ENCODE assay signal across 10 cellular contexts in the genomic region with DNA sequence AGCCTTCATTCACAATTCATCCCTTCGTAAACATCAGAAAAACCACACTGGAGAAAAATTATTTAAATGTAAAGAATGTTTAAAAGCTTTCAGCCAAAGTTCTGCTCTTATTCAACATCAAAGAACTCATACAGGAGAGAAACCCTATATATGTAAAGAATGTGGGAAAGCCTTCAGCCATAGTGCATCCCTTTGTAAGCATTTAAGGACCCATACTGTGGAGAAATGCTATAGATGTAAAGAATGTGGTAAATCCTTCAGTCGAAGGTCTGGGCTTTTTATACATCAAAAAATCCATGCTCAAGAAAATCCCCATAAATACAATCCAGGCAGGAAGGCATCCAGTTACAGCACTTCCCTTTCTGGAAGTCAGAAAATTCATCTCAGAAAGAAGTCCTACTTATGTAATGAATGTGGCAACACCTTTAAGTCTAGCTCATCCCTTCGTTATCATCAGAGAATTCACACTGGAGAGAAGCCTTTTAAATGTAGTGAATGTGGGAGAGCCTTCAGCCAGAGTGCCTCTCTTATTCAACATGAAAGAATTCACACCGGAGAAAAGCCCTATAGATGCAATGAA. TPM values are rescaled to one million over a fixed set of nuclear protein-coding genes. Genes with fewer than 3 reads are reported as not detected.
DNase-seq lines count a peak whose midpoint lies in the region; ATAC-seq, FAIRE-seq and TF ChIP-seq lines count a peak whose summit lies in the region.
"Not testable (repeated sequence)": the region's sequence is repeated elsewhere in the genome, so short reads cannot be mapped to it uniquely, and the experiment has no call there.
"Had no signal": no experiment of that assay in that cellular context is flagged by ENCODE, and none has a peak within 500 bp of the region (broad histone marks: within the 10 kb centered on the region; RNA-seq: fewer than 3 reads in every experiment).

No MANE protein-coding gene starts in this region.

- not testable (repeated sequence) for TF ChIP-seq POLR2A in GM12878 (IDR thresholded peaks at IDR 0.05; ENCODE audit: low read depth, low read length)

- not testable (repeated sequence) for H3K18ac ChIP-seq in mesendoderm (ENCODE audit: low read length)

- in situ Hi-C loops in Panc1 (cut with HindIII; ENCODE audit: low pct_unique_long_range_greater_than_20kb, low sequenced_read_pairs); GM12878 (cut with MboI): not testable (repeated sequence)

- H3K36me3 ChIP-seq in HEK293 (ENCODE audit: control insufficient read depth in 2 of 2, insufficient read depth in 1 of 2, low read length in 2 of 2) (peaks cover 62 to 92% of the 10 kb centered on the region in 2 experiments), Panc1 (ENCODE audit: control insufficient read depth, insufficient read depth, low read length) (peaks cover 18% of the 10 kb centered on the region)
- H3K36me3 ChIP-seq in GM12878 (ENCODE audit: control insufficient read depth in 2 of 2, insufficient read depth in 2 of 2, low read length in 1 of 2); mesendoderm (ENCODE audit: control insufficient read depth, insufficient read depth, low read length): not testable (repeated sequence)

- not testable (repeated sequence) for H3K23ac ChIP-seq in mesendoderm (ENCODE audit: low read length)

- not testable (repeated sequence) for TF ChIP-seq RAD21 in GM12878 (IDR thresholded peaks at IDR 0.05; ENCODE audit: insufficient read depth, low read depth, low read length)

- H4K20me1 ChIP-seq in GM12878 (ENCODE audit: control insufficient read depth, insufficient read depth), result not testable (repeated sequence)

- H3K4me3 ChIP-seq in HEK293 (ENCODE audit: low read depth, low read length); Panc1 (ENCODE audit: low read depth in 2 of 2, low read length in 2 of 2); GM12878; fibroblast of mammary gland (ENCODE audit: control insufficient read depth, low read depth, low read length); mesendoderm (ENCODE audit: low read length): not testable (repeated sequence)

- not testable (repeated sequence) for H3K79me2 ChIP-seq in GM12878 (ENCODE audit: control insufficient read depth, insufficient read depth, low read length); mesendoderm (ENCODE audit: control insufficient read depth, insufficient read depth, low read length)

- not testable (repeated sequence) for H2BK5ac ChIP-seq in mesendoderm (ENCODE audit: low read length)

- not testable (repeated sequence) for H3K4me3 Mint-ChIP-seq in Calu3 (ENCODE audit: low read depth, unreplicated experiment)

- not testable (repeated sequence) for H3K27me3 Mint-ChIP-seq in Calu3 (ENCODE audit: unreplicated experiment)

- SMC1A ChIA-PET in GM12878 (lab: Charles Lee; ENCODE audit: uncharacterized antibody, unreplicated experiment), result not testable (repeated sequence)

- not testable (repeated sequence) for H3K27me3 ChIP-seq in Panc1 (ENCODE audit: control insufficient read depth, insufficient read depth, low read length); GM12878 (replicated peaks in 1 of 2; ENCODE audit: control insufficient read depth in 2 of 2, insufficient read depth in 2 of 2, low read length in 1 of 2); mesendoderm (ENCODE audit: insufficient read depth, low read length, poor library complexity)

- intact Hi-C loops in Calu3 (cut with micrococcal nuclease; ENCODE audit: unreplicated experiment); Panc1 (cut with micrococcal nuclease; ENCODE audit: unreplicated experiment); GM12878 (cut with micrococcal nuclease; ENCODE audit: unreplicated experiment): not testable (repeated sequence)

- not testable (repeated sequence) for H2BK15ac ChIP-seq in mesendoderm (replicated peaks; ENCODE audit: low read depth)

- RAD21 ChIA-PET in GM12878 (lab: Charles Lee; ENCODE audit: unreplicated experiment), result not testable (repeated sequence)

- not testable (repeated sequence) for H3K4me2 ChIP-seq in GM12878 (ENCODE audit: control insufficient read depth, insufficient read depth); mesendoderm (ENCODE audit: low read length)

- not testable (repeated sequence) for H3K9ac ChIP-seq in GM12878 (ENCODE audit: control insufficient read depth, insufficient read depth, low read length); mesendoderm (ENCODE audit: low read length)

- not testable (repeated sequence) for H3K4me1 Mint-ChIP-seq in Calu3 (ENCODE audit: low read depth, unreplicated experiment)

- not testable (repeated sequence) for H2AFZ ChIP-seq in GM12878 (ENCODE audit: control insufficient read depth, low read depth, low read length)

- not testable (repeated sequence) for H2AK5ac ChIP-seq in mesendoderm (ENCODE audit: low read length)

- not testable (repeated sequence) for H3K9me3 ChIP-seq in HEK293 (ENCODE audit: control insufficient read depth, insufficient read depth, low read depth, low read length)
- H3K9me3 ChIP-seq in Panc1 (ENCODE audit: control insufficient read depth, insufficient read depth, low read depth, low read length) (peaks cover 74% of the 10 kb centered on the region), GM12878 (replicated peaks; ENCODE audit: control insufficient read depth, insufficient read depth, low read length) (peaks cover 20% of the 10 kb centered on the region)

- not testable (repeated sequence) for H4K8ac ChIP-seq in mesendoderm (ENCODE audit: low read depth, low read length)

- POLR2A ChIA-PET in HEK293 (lab: Yijun Ruan, JAX); Panc1 (lab: Charles Lee); GM12878 (lab: Charles Lee): not testable (repeated sequence)

- not testable (repeated sequence) for H2BK120ac ChIP-seq in mesendoderm (ENCODE audit: low read depth, low read length)

- peaks cover 33% of the 10 kb centered on the region for H3K36me3 Mint-ChIP-seq in Calu3 (ENCODE audit: insufficient read depth, unreplicated experiment)

- CTCF ChIA-PET in Calu3 (lab: Charles Lee); Panc1 (lab: Charles Lee); GM12878 (lab: Yijun Ruan, JAX): not testable (repeated sequence)
- CTCF ChIA-PET in HEK293 (lab: Yijun Ruan, JAX), result interaction anchor here (0.6 kb wide), 1 partner anchor 45 kb away, joined by 3 read pairs; no protein-coding TSS in a partner anchor

- H4K5ac ChIP-seq in mesendoderm (ENCODE audit: low read length), result not testable (repeated sequence)

- not testable (repeated sequence) for DNase-seq in Calu3; Panc1 (ENCODE audit: low read depth, low spot score); GM12878 (ENCODE audit: low read depth, low spot score)
- DNase-seq in fibroblast of mammary gland (ENCODE audit: low read depth), result peak; percentile 6
- DNase-seq in mesendoderm, result peak; percentile 14

- not testable (repeated sequence) for TF ChIP-seq EP300 in GM12878 (IDR thresholded peaks at IDR 0.05; ENCODE audit: borderline replicate concordance in 1 of 2, control insufficient read depth in 1 of 2, low read depth in 2 of 2, low read length in 2 of 2)

- H3K27ac ChIP-seq in HEK293 (ENCODE audit: extremely low read depth, low read depth, low read length); Panc1 (ENCODE audit: low read length); GM12878 (ENCODE audit: control insufficient read depth, insufficient read depth); mesendoderm (ENCODE audit: low read depth, low read length): not testable (repeated sequence)

- not testable (repeated sequence) for H3K27ac Mint-ChIP-seq in Calu3 (ENCODE audit: unreplicated experiment)

- not testable (repeated sequence) for TF ChIP-seq CTCF in Calu3 (IDR thresholded peaks at IDR 0.05; ENCODE audit: unreplicated experiment); HEK293 (tag by site-specific recombination; IDR thresholded peaks at IDR 0.05); Panc1 (IDR thresholded peaks at IDR 0.05); GM12878 (IDR thresholded peaks at IDR 0.05 in 2 of 3, conservative IDR thresholded peaks at IDR 0.05 in 1 of 3; ENCODE audit: control insufficient read depth in 2 of 3, extremely low read depth in 1 of 3, insufficient read depth in 1 of 3, low read depth in 3 of 3, low read length in 3 of 3); fibroblast of mammary gland (conservative IDR thresholded peaks at IDR 0.05; ENCODE audit: control insufficient read depth, insufficient read depth, low read depth, low read length)

- H3K79me1 ChIP-seq in mesendoderm (ENCODE audit: low read length), result not testable (repeated sequence)

- FAIRE-seq in GM12878 (lab: Jason Lieb, UNC), result not testable (repeated sequence)
- peak; percentile 24 for FAIRE-seq in colon (lab: Jason Lieb, UNC)

- not testable (repeated sequence) for H3K4me1 ChIP-seq in HEK293 (ENCODE audit: control insufficient read depth, insufficient read depth, low read length); Panc1 (ENCODE audit: control insufficient read depth, insufficient read depth, low read length); GM12878 (ENCODE audit: control insufficient read depth, insufficient read depth, low read length); mesendoderm (ENCODE audit: control insufficient read depth, low read depth, low read length)

- not testable (repeated sequence) for H3K4ac ChIP-seq in mesendoderm (ENCODE audit: low read depth, low read length)

- H3K9me3 Mint-ChIP-seq in Calu3 (ENCODE audit: low read depth, unreplicated experiment), result peaks cover 25% of the 10 kb centered on the region

- H3K56ac ChIP-seq in mesendoderm (ENCODE audit: low read length), result not testable (repeated sequence)

- 49% methylated on average over 4 of the region's 4 CpGs for WGBS in GM12878 (ENCODE audit: insufficient coverage, insufficient replicate concordance, low lambda C conversion rate, missing lambda C conversion rate)
- no CpG with 5 or more reads among the region's 4 CpGs for WGBS in mesendoderm (ENCODE audit: extremely low coverage, insufficient coverage, low lambda C conversion rate)

- TSS peak; percentile 25 for BruUV-seq in Calu3 (replicated peaks; lab: Mats Ljungman, UMichigan)
- BruUV-seq in Panc1 (replicated peaks; lab: Mats Ljungman, UMichigan), result TSS peak; percentile 54
- TSS peak; percentile 54 for BruUV-seq in GM12878 (replicated peaks; lab: Mats Ljungman, UMichigan)

- ATAC-seq in Panc1, GM12878: not testable (repeated sequence)

RNA-seq across cellular contexts. Expression of a gene that starts 12.5 kb away (rescaled TPM):
- total RNA-seq in Calu3 (2022) (0.33 and 0.34 TPM in 2 replicates), Panc1 (2021; ENCODE audit: unreplicated experiment) (1.2 TPM), GM12878 (2014; rRNA removed) (not detected in 2 replicates), GM12878 (2014; rRNA removed; fragmentation: Illumina TruSeq; extraction: Trizol) (not detected in 2 replicates), GM12878 (2021) (not detected in 2 replicates)
- 1.2 TPM for polyA plus RNA-seq in Panc1 (2012; ENCODE audit: insufficient read length)
- 1.5 and 1.7 TPM in 2 replicates for total RNA-seq in GM12878 (2013; cell fraction: nucleolus; rRNA removed)
- polyA plus RNA-seq in GM12878 (2011; ENCODE audit: low read depth), result not detected
- polyA plus RNA-seq in GM12878 (2011; rRNA removed) (0.08 and 0.30 TPM in 2 replicates), GM12878 (2014; fragmentation: Illumina TruSeq; extraction: Trizol) (not detected in 2 replicates), GM12878 (2014; fragmentation: Nextera tagmentation; extraction: Ambion mirVana) (under 1 TPM in 1 of 2 experiments, not detected in 1; 0.10 TPM), GM12878 (2014; rRNA removed) (not detected in 2 replicates), GM12878 (2016; fragmentation: Nextera tagmentation; extraction: Ambion mirVana) (under 1 TPM in 1 of 2 experiments, not detected in 1; 0.26 TPM)
- polyA plus RNA-seq in GM12878 (2011; cell fraction: cytosol; rRNA removed), result 0.06 and 0.08 TPM in 2 replicates
- 0.07 and 0.10 TPM in 2 replicates for polyA plus RNA-seq in GM12878 (2011; cell fraction: nucleus; rRNA removed)
- 0.07 and 0.16 TPM in 2 replicates for polyA plus RNA-seq in GM12878 (2012)
- 0.07 TPM in 1 of 2 replicates, not detected in the other for polyA minus RNA-seq in GM12878 (2011; rRNA and poly(A)+ RNA removed)
- not detected in 2 replicates for polyA minus RNA-seq in GM12878 (2011; cell fraction: cytosol; rRNA and poly(A)+ RNA removed)
- not detected in 2 replicates for polyA minus RNA-seq in GM12878 (2011; cell fraction: nucleus; rRNA and poly(A)+ RNA removed)
- polyA plus RNA-seq in mesendoderm (2013, experiment 1 of 2), result 0.21 TPM
- 0.15 TPM for polyA plus RNA-seq in mesendoderm (2013, experiment 2 of 2)
- total RNA-seq: H4 had no signal

RNA-seq across cellular contexts. Expression of a gene that starts 23.5 kb away (rescaled TPM):
- total RNA-seq in Calu3 (2022), result 17.3 and 19.2 TPM in 2 replicates
- 33.0 TPM for total RNA-seq in Panc1 (2021; ENCODE audit: unreplicated experiment)
- polyA plus RNA-seq in Panc1 (2012; ENCODE audit: insufficient read length), result 8.3 TPM
- 60.7 and 65.8 TPM in 2 replicates for total RNA-seq in GM12878 (2013; cell fraction: nucleolus; rRNA removed)
- total RNA-seq in GM12878 (2014; rRNA removed), result 4.5 and 4.9 TPM in 2 replicates
- total RNA-seq in GM12878 (2014; rRNA removed; fragmentation: Illumina TruSeq; extraction: Trizol), result 5.2 and 5.6 TPM in 2 replicates
- 5.9 and 7.6 TPM in 2 replicates for total RNA-seq in GM12878 (2021)
- 1.7 TPM for polyA plus RNA-seq in GM12878 (2011; ENCODE audit: low read depth)
- 11.1 and 17.7 TPM in 2 replicates for polyA plus RNA-seq in GM12878 (2011; rRNA removed)
- 5.9 and 6.2 TPM in 2 replicates for polyA plus RNA-seq in GM12878 (2011; cell fraction: cytosol; rRNA removed)
- polyA plus RNA-seq in GM12878 (2011; cell fraction: nucleus; rRNA removed), result 21.0 and 23.6 TPM in 2 replicates
- 3.2 and 4.1 TPM in 2 replicates for polyA plus RNA-seq in GM12878 (2012)
- 6.2 and 9.1 TPM in 2 replicates for polyA plus RNA-seq in GM12878 (2014; fragmentation: Illumina TruSeq; extraction: Trizol)
- 1 to 10 TPM in 1 of 2 experiments, under 1 TPM in 1; 0.64 to 1.2 TPM for polyA plus RNA-seq in GM12878 (2014; fragmentation: Nextera tagmentation; extraction: Ambion mirVana)
- polyA plus RNA-seq in GM12878 (2014; rRNA removed), result 5.8 and 6.8 TPM in 2 replicates
- polyA plus RNA-seq in GM12878 (2016; fragmentation: Nextera tagmentation; extraction: Ambion mirVana), result 1 to 10 TPM; 2.0 TPM
- 4.8 and 5.7 TPM in 2 replicates for polyA minus RNA-seq in GM12878 (2011; rRNA and poly(A)+ RNA removed)
- polyA minus RNA-seq in GM12878 (2011; cell fraction: cytosol; rRNA and poly(A)+ RNA removed), result 2.0 and 3.5 TPM in 2 replicates
- polyA minus RNA-seq in GM12878 (2011; cell fraction: nucleus; rRNA and poly(A)+ RNA removed), result 7.6 and 17.0 TPM in 2 replicates
- 5.0 TPM for polyA plus RNA-seq in mesendoderm (2013, experiment 1 of 2)
- 4.6 TPM for polyA plus RNA-seq in mesendoderm (2013, experiment 2 of 2)

RNA-seq across cellular contexts. Expression of a gene that starts 57.8 kb away (rescaled TPM):
- total RNA-seq in Calu3 (2022) (not detected in 2 replicates), Panc1 (2021; ENCODE audit: unreplicated experiment) (0.10 TPM), GM12878 (2014; rRNA removed) (not detected in 2 replicates), GM12878 (2014; rRNA removed; fragmentation: Illumina TruSeq; extraction: Trizol) (not detected in 2 replicates), GM12878 (2021) (not detected in 2 replicates)
- polyA plus RNA-seq in Panc1 (2012; ENCODE audit: insufficient read length), result not detected
- not detected in 2 replicates for total RNA-seq in GM12878 (2013; cell fraction: nucleolus; rRNA removed)
- not detected for polyA plus RNA-seq in GM12878 (2011; ENCODE audit: low read depth)
- polyA plus RNA-seq in GM12878 (2011; rRNA removed) (not detected in 2 replicates), GM12878 (2014; fragmentation: Illumina TruSeq; extraction: Trizol) (not detected in 2 replicates), GM12878 (2014; fragmentation: Nextera tagmentation; extraction: Ambion mirVana) (not detected), GM12878 (2014; rRNA removed) (not detected in 2 replicates), GM12878 (2016; fragmentation: Nextera tagmentation; extraction: Ambion mirVana) (not detected)
- polyA plus RNA-seq in GM12878 (2011; cell fraction: cytosol; rRNA removed), result not detected in 2 replicates
- not detected in 2 replicates for polyA plus RNA-seq in GM12878 (2011; cell fraction: nucleus; rRNA removed)
- not detected in 2 replicates for polyA plus RNA-seq in GM12878 (2012)
- polyA minus RNA-seq in GM12878 (2011; rRNA and poly(A)+ RNA removed), result not detected in 2 replicates
- polyA minus RNA-seq in GM12878 (2011; cell fraction: cytosol; rRNA and poly(A)+ RNA removed), result not detected in 2 replicates
- polyA minus RNA-seq in GM12878 (2011; cell fraction: nucleus; rRNA and poly(A)+ RNA removed), result not detected in 2 replicates
- polyA plus RNA-seq in mesendoderm (2013, experiment 1 of 2), result 1.0 TPM
- 1.1 TPM for polyA plus RNA-seq in mesendoderm (2013, experiment 2 of 2)
- polyA plus RNA-seq: CD4-positive, CD25-positive, alpha-beta regulatory T cell; IgD-negative memory B cell had no signal
